ENCODE assay signal across 21 cellular contexts in the genomic region with DNA sequence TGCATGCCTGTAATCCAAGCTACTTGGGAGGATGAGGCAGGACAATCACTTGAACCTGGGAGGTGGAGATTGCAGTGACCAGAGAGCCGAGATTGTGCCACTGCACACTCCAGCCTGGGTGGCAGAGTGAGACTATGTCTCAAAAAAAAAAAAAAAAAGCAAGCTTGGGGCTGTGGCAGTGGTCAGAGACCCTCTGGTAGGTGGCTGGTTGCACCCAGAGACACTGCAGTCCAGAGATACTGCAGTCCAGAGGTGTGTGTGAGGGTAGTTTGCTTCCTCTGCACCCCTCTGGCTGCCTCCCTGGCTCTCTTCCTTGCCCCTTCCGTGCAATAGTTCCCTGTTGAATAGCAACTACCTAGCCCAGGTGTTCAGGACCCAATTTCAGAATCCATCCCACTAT. TPM values are rescaled to one million over a fixed set of nuclear protein-coding genes. Genes with fewer than 3 reads are reported as not detected.
A peak's percentile ranks its signal among the peaks of the same experiment; 100 is the strongest.
DNase-seq lines count a peak whose midpoint lies in the region; ATAC-seq, FAIRE-seq and TF ChIP-seq lines count a peak whose summit lies in the region.
"Had no signal": no experiment of that assay in that cellular context is flagged by ENCODE, and none has a peak within 500 bp of the region (broad histone marks: within the 10 kb centered on the region; RNA-seq: fewer than 3 reads in every experiment).

No MANE protein-coding gene starts in this region.

- no peaks in the 10 kb centered on the region for H3K36me3 Mint-ChIP-seq in astrocyte (ENCODE audit: low read depth, unreplicated experiment)
- H3K36me3 Mint-ChIP-seq in natural killer cell treated with Interleukin-12 subunit alpha and Interleukin-12 subunit beta and Interleukin-15 and Interleukin-18, amount 100 ng/mL, for 72 hours, result peaks cover 6% of the 10 kb centered on the region

- peaks cover 12% of the 10 kb centered on the region for H3K4me1 Mint-ChIP-seq in astrocyte (ENCODE audit: low read depth, unreplicated experiment)
- peaks cover 25 to 30% of the 10 kb centered on the region in 2 donors for H3K4me1 Mint-ChIP-seq in natural killer cell treated with Interleukin-12 subunit alpha and Interleukin-12 subunit beta and Interleukin-15 and Interleukin-18, amount 100 ng/mL, for 72 hours (ENCODE audit: low read depth in 2 of 2)

- no peak for ATAC-seq in natural killer cell treated with Interleukin-12 subunit alpha and Interleukin-12 subunit beta and Interleukin-15 and Interleukin-18, amount 100 ng/mL, for 72 hours
- ATAC-seq in body of pancreas (no peak), GM18861 (IDR thresholded peaks at IDR 0.05; ENCODE audit: unreplicated experiment) (no peak)
- ATAC-seq: gastroesophageal sphincter had no signal

- H2AFZ ChIP-seq in astrocyte (ENCODE audit: low read depth, low read length), result no peak overlapping the region

- H3K27ac Mint-ChIP-seq in astrocyte (ENCODE audit: unreplicated experiment), result no peak overlapping the region
- H3K27ac Mint-ChIP-seq in natural killer cell treated with Interleukin-12 subunit alpha and Interleukin-12 subunit beta and Interleukin-15 and Interleukin-18, amount 100 ng/mL, for 72 hours, result peak overlapping the region; percentile 86 to 92

- H3K27me3 ChIP-seq in BLaER1 treated with 17β-estradiol and CSF1 and Interleukin-3, amounts not matched to agents 10 nM and 100 nM, result no peaks in the 10 kb centered on the region
- no peaks in the 10 kb centered on the region for H3K27me3 ChIP-seq in DOHH2 (ENCODE audit: control insufficient read depth, low read length)
- no peaks in the 10 kb centered on the region for H3K27me3 ChIP-seq in astrocyte (ENCODE audit: insufficient read depth, low read length)
- H3K27me3 ChIP-seq in body of pancreas, result no peaks in the 10 kb centered on the region
- H3K27me3 ChIP-seq: ascending aorta, colonic mucosa, gastroesophageal sphincter, thyroid gland had no signal

- intact Hi-C loops in body of pancreas (cut with DNase I), result no loop called here

- H4K20me1 ChIP-seq in BLaER1 treated with 17β-estradiol and CSF1 and Interleukin-3, amounts not matched to agents 10 nM and 100 nM, result no peaks in the 10 kb centered on the region; a peak in 3 of 22 replicates
- no peaks in the 10 kb centered on the region for H4K20me1 ChIP-seq in DOHH2 (ENCODE audit: control insufficient read depth, insufficient read depth, low read depth, low read length)
- H4K20me1 ChIP-seq in astrocyte (ENCODE audit: insufficient read depth, low read length), result peaks cover 9% of the 10 kb centered on the region

- H3K4me3 Mint-ChIP-seq in astrocyte (ENCODE audit: unreplicated experiment), result peak overlapping the region; percentile 54
- H3K4me3 Mint-ChIP-seq in natural killer cell treated with Interleukin-12 subunit alpha and Interleukin-12 subunit beta and Interleukin-15 and Interleukin-18, amount 100 ng/mL, for 72 hours, result peak overlapping the region; percentile 84

- no peaks in the 10 kb centered on the region for H3K9me2 ChIP-seq in DOHH2 (replicated peaks; ENCODE audit: control insufficient read depth, low read length)

- H3K27me3 Mint-ChIP-seq in astrocyte (ENCODE audit: low read depth, unreplicated experiment), result no peaks in the 10 kb centered on the region
- H3K27me3 Mint-ChIP-seq in natural killer cell treated with Interleukin-12 subunit alpha and Interleukin-12 subunit beta and Interleukin-15 and Interleukin-18, amount 100 ng/mL, for 72 hours, result no peaks in the 10 kb centered on the region

- H3K9ac ChIP-seq in BLaER1 treated with 17β-estradiol and CSF1 and Interleukin-3, amounts not matched to agents 10 nM and 100 nM, result no peak overlapping the region
- no peak overlapping the region for H3K9ac ChIP-seq in astrocyte (ENCODE audit: low read length)
- H3K9ac ChIP-seq: parathyroid adenoma had no signal

- H3F3A ChIP-seq in DOHH2 (ENCODE audit: control insufficient read depth, insufficient read depth), result peaks cover 4% of the 10 kb centered on the region; the same call in 1 of the 2 replicates

- TF ChIP-seq CTCF in DOHH2 (IDR thresholded peaks at IDR 0.05; ENCODE audit: low read depth, low read length, poor library complexity, severe bottlenecking) (no peak), astrocyte (IDR thresholded peaks at IDR 0.05; ENCODE audit: insufficient read depth, low read depth, low read length) (no peak), body of pancreas (IDR thresholded peaks at IDR 0.05) (no peak)

- peaks cover 5% of the 10 kb centered on the region for H3K9me3 Mint-ChIP-seq in astrocyte (ENCODE audit: unreplicated experiment)
- H3K9me3 Mint-ChIP-seq in natural killer cell treated with Interleukin-12 subunit alpha and Interleukin-12 subunit beta and Interleukin-15 and Interleukin-18, amount 100 ng/mL, for 72 hours, result no peaks in the 10 kb centered on the region

- no peak overlapping the region for H3K4me3 ChIP-seq in BLaER1 treated with 17β-estradiol and CSF1 and Interleukin-3, amounts not matched to agents 10 nM and 100 nM
- peak overlapping the region; percentile 90; the same call in 1 of the 2 replicates for H3K4me3 ChIP-seq in DOHH2 (ENCODE audit: low read length)
- no peak overlapping the region for H3K4me3 ChIP-seq in astrocyte (ENCODE audit: insufficient read depth, low read depth, low read length)
- H3K4me3 ChIP-seq in body of pancreas, result no peak overlapping the region
- H3K4me3 ChIP-seq: colonic mucosa, mucosa of descending colon, thyroid gland had no signal

- H3K4me2 ChIP-seq in BLaER1 treated with 17β-estradiol and CSF1 and Interleukin-3, amounts not matched to agents 10 nM and 100 nM, result peak overlapping the region in 9 of 11 experiments; percentile 88 to 97 (median 94); a peak in 14 of 22 replicates
- peak overlapping the region; percentile 77 for H3K4me2 ChIP-seq in DOHH2 (ENCODE audit: low read length)
- no peak overlapping the region for H3K4me2 ChIP-seq in astrocyte (ENCODE audit: low read length)

- H3K27ac ChIP-seq in BLaER1 treated with 17β-estradiol and CSF1 and Interleukin-3, amounts not matched to agents 10 nM and 100 nM, result no peak overlapping the region
- H3K27ac ChIP-seq in DOHH2 (ENCODE audit: low read depth, low read length) (no peak overlapping the region), astrocyte (ENCODE audit: low read depth, low read length) (no peak overlapping the region), body of pancreas (no peak overlapping the region)

- H3K4me1 ChIP-seq in BLaER1 treated with 17β-estradiol and CSF1 and Interleukin-3, amounts not matched to agents 10 nM and 100 nM, result peaks cover 27 to 38% (median 32%) of the 10 kb centered on the region in 10 experiments
- H3K4me1 ChIP-seq in DOHH2 (ENCODE audit: control insufficient read depth, low read length), result peaks cover 25% of the 10 kb centered on the region
- peaks cover 15% of the 10 kb centered on the region for H3K4me1 ChIP-seq in astrocyte (ENCODE audit: insufficient read depth, low read length)
- H3K4me1 ChIP-seq in body of pancreas, result peaks cover 30% of the 10 kb centered on the region
- H3K4me1 ChIP-seq: colonic mucosa had no signal

- 94 to 96% methylated on average over 2 of the region's 2 CpGs for WGBS in body of pancreas, 2 donors

- DNase-seq in astrocyte (ENCODE audit: low read depth) (no peak), body of pancreas (no peak), HuH-7.5 (ENCODE audit: low spot score) (no peak), NCI-H1930 (lab: John Stamatoyannopoulos, UW) (no peak)
- no peak for DNase-seq in natural killer cell treated with Interleukin-12 subunit alpha and Interleukin-12 subunit beta and Interleukin-15 and Interleukin-18, amount 100 ng/mL, for 72 hours (ENCODE audit: low spot score)
- DNase-seq: activated CD4-positive, alpha-beta T cell treated with anti-CD3 and anti-CD28 coated beads for 4 hours; colonic mucosa; mucosa of descending colon; NCI-H1092 treated with DMSO at 0.1 percent for 48 hours; NCI-H526 treated with DMSO at 0.1 percent for 48 hours; SHP77 treated with DMSO at 0.1 percent for 48 hours; stimulated activated CD4-positive, alpha-beta T cell treated with anti-CD3 and anti-CD28 coated beads, Interleukin-4, amount 100 ng/mL, for 4 hours; T-helper 9 cell; thyroid gland had no signal

- H3K79me2 ChIP-seq in DOHH2 (ENCODE audit: control insufficient read depth, low read length), result peaks cover 24% of the 10 kb centered on the region
- H3K79me2 ChIP-seq in astrocyte (ENCODE audit: insufficient read depth, low read length), result peaks cover 20% of the 10 kb centered on the region
- H3K79me2 ChIP-seq: parathyroid adenoma had no signal

- FAIRE-seq in astrocyte (lab: Jason Lieb, UNC), result no peak
- FAIRE-seq: H1 had no signal

- H3K36me3 ChIP-seq in BLaER1 treated with 17β-estradiol and CSF1 and Interleukin-3, amounts not matched to agents 10 nM and 100 nM, result peaks cover 0 to 24% (median 0%) of the 10 kb centered on the region in 11 experiments; a peak in 9 of 22 replicates
- H3K36me3 ChIP-seq in DOHH2 (ENCODE audit: control insufficient read depth, low read length) (no peaks in the 10 kb centered on the region), astrocyte (ENCODE audit: insufficient read depth, low read length) (no peaks in the 10 kb centered on the region), body of pancreas (replicated peaks in 1 of 2; ENCODE audit: insufficient read depth in 1 of 2, low read depth in 2 of 2) (no peaks in the 10 kb centered on the region)
- H3K36me3 ChIP-seq: ascending aorta, colonic mucosa, gastroesophageal sphincter, thyroid gland had no signal

- TF ChIP-seq POLR2A in body of pancreas (IDR thresholded peaks at IDR 0.05), result no peak

- no peaks in the 10 kb centered on the region for H3K9me3 ChIP-seq in BLaER1 treated with 17β-estradiol and CSF1 and Interleukin-3, amounts not matched to agents 10 nM and 100 nM (replicated peaks in 1 of 11)
- H3K9me3 ChIP-seq in DOHH2 (ENCODE audit: control insufficient read depth, insufficient read depth, low read length), result no peaks in the 10 kb centered on the region
- no peaks in the 10 kb centered on the region for H3K9me3 ChIP-seq in astrocyte (ENCODE audit: insufficient read depth, low read depth, low read length)
- no peaks in the 10 kb centered on the region for H3K9me3 ChIP-seq in body of pancreas
- H3K9me3 ChIP-seq: ascending aorta, colonic mucosa, gastroesophageal sphincter, mucosa of descending colon, thyroid gland had no signal

RNA-seq across cellular contexts. Expression of a gene that starts 1.7 kb away (rescaled TPM):
- 7.7 and 11.3 TPM in 2 replicates for total RNA-seq in astrocyte
- 10 to 100 TPM; 25.1 to 26.3 TPM for total RNA-seq in natural killer cell treated with Interleukin-12 subunit alpha and Interleukin-12 subunit beta and Interleukin-15 and Interleukin-18, amount 100 ng/mL, for 72 hours
- total RNA-seq in body of pancreas, result 10 to 100 TPM in 1 of 2 donors, 1 to 10 TPM in 1; 3.1 to 13.5 TPM

RNA-seq across cellular contexts. Expression of a gene that starts 34.2 kb away (rescaled TPM):
- total RNA-seq in astrocyte (72.5 and 83.9 TPM in 2 replicates), body of pancreas (10 to 100 TPM; 40.2 to 68.6 TPM)
- 100 to 1,000 TPM; 205 to 211 TPM for total RNA-seq in natural killer cell treated with Interleukin-12 subunit alpha and Interleukin-12 subunit beta and Interleukin-15 and Interleukin-18, amount 100 ng/mL, for 72 hours
